In genomic region chr11:119680899-119681370, GRCh38 we compare ENCODE assay signal across 1 cellular context.
TF ChIP-seq lines count a peak whose summit lies in the region.

No MANE protein-coding gene starts in this region.

TF ChIP-seq in SK-N-SH, 30 proteins besides CTCF, POLR2A, EP300 and RAD21 (continued from another document):
- TF ChIP-seq PBX3 (IDR thresholded peaks at IDR 0.05) (no peak), GABPA (IDR thresholded peaks at IDR 0.05; ENCODE audit: low read depth) (no peak), FOXM1 (IDR thresholded peaks at IDR 0.05; ENCODE audit: low read depth) (no peak), TAF1 (IDR thresholded peaks at IDR 0.05; ENCODE audit: borderline replicate concordance, low read depth, low read length) (no peak), JUND (IDR thresholded peaks at IDR 0.05) (no peak), SIN3A (IDR thresholded peaks at IDR 0.05; ENCODE audit: borderline replicate concordance, low read depth, low read length) (no peak), USF2 (IDR thresholded peaks at IDR 0.05; ENCODE audit: borderline replicate concordance, low read depth, low read length) (no peak), NFIC (IDR thresholded peaks at IDR 0.05; ENCODE audit: borderline replicate concordance) (no peak)
